23 cellular contexts compared by ENCODE assay signal in the genomic region with DNA sequence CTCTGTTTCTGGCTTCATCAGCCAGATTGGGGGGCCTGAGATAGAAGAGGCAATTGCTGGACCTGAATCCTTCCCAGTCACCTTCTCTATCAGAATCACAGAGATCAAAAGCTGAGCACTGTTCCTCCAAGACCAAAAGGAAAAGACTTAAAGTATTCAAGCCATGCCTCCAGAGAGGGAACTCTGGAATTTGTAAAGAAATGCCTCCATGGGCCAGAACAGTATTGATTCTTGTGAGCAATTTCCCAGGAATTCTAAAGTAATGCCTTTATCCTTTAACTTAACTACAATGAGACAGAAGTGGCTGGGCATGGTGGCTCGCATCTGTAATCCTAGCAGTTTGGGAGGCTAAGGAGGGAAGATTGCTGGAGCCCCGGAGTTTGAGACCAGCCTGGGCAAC.
DNase-seq lines count a peak whose midpoint lies in the region; FAIRE-seq and TF ChIP-seq lines count a peak whose summit lies in the region.
"Had no signal": no experiment of that assay in that cellular context is flagged by ENCODE, and none has a peak within 500 bp of the region (broad histone marks: within the 10 kb centered on the region; RNA-seq: fewer than 3 reads in every experiment).

No MANE protein-coding gene starts in this region.

- TF ChIP-seq POLR2A in H1 (IDR thresholded peaks at IDR 0.05; ENCODE audit: control extremely low read depth in 1 of 2, low read depth in 2 of 2, low read length in 2 of 2): no peak

- no peaks in the 10 kb centered on the region; the same call in 1 of the 2 replicates for H3K36me3 Mint-ChIP-seq in HFFc6 (ENCODE audit: low read depth)
- no peaks in the 10 kb centered on the region for H3K36me3 Mint-ChIP-seq in T-helper 2 cell treated with Interferon-gamma antibody and Interleukin-4, amounts not matched to agents 5 μg/mL and 100 μg/mL, for 36 hours (ENCODE audit: low read depth)
- H3K36me3 Mint-ChIP-seq: CD8-positive, alpha-beta memory T cell had no signal

- CTCF ChIA-PET in H1 (lab: Charles Lee; ENCODE audit: partially characterized antibody): interaction anchor here (1.2 kb wide), 1 partner anchor 13 kb away, joined by 3 read pairs; no protein-coding TSS in a partner anchor

- WGBS in H1 (ENCODE audit: extremely low coverage in 1 of 2, insufficient coverage in 1 of 2, insufficient read length in 1 of 2, insufficient replicate concordance in 2 of 2, low coverage in 1 of 2, low lambda C conversion rate in 2 of 2, missing lambda C conversion rate in 1 of 2), 2 experiments: 90% methylated on average over 2 of the region's 2 CpGs; no CpG with 5 or more reads in 1 of the 2 experiments
- WGBS in mesodermal cell (ENCODE audit: insufficient coverage in 2 of 2), 2 experiments: 76 to 100% methylated on average over 1 to 2 of the region's 2 CpGs

- H3K9ac ChIP-seq in H1 (replicated peaks in 1 of 4; ENCODE audit: extremely low read depth in 1 of 4, low read depth in 3 of 4, low read length in 3 of 4) (no peak overlapping the region), Karpas-422 (ENCODE audit: low read length) (no peak overlapping the region)
- H3K9ac ChIP-seq: GM23248 had no signal

- H3K23me2 ChIP-seq in H1 (ENCODE audit: low read depth, low read length): peaks cover 2% of the 10 kb centered on the region; the same call in 1 of the 2 replicates

- 0 out of 2 replicates have a peak overlapping the region, but pooled peaks have one; percentile 17 for H2BK12ac ChIP-seq in H1 (ENCODE audit: low read depth, low read length)

- H3K23ac ChIP-seq in H1 (ENCODE audit: insufficient read length): no peak overlapping the region

- H3K9me3 ChIP-seq in H1 (ENCODE audit: insufficient read depth in 2 of 2, low read depth in 1 of 2, low read length in 1 of 2) (no peaks in the 10 kb centered on the region), mesodermal cell (ENCODE audit: control insufficient read depth, low read length) (no peaks in the 10 kb centered on the region), Karpas-422 (ENCODE audit: low read length) (no peaks in the 10 kb centered on the region)

- H2AK5ac ChIP-seq in H1 (ENCODE audit: low read depth, low read length): no peak overlapping the region

- H3K4me3 Mint-ChIP-seq in HFFc6: peak overlapping the region; percentile 19; the same call in 1 of the 2 replicates
- H3K4me3 Mint-ChIP-seq in T-helper 2 cell treated with Interferon-gamma antibody and Interleukin-4, amounts not matched to agents 5 μg/mL and 100 μg/mL, for 36 hours: no peak overlapping the region
- H3K4me3 Mint-ChIP-seq: CD8-positive, alpha-beta memory T cell had no signal

- H2BK5ac ChIP-seq in H1 (ENCODE audit: low read depth, low read length): no peak overlapping the region

- no peak for FAIRE-seq in H1 (lab: Jason Lieb, UNC)
- FAIRE-seq: RCC 7860 had no signal

- no peak overlapping the region for H3K4me3 ChIP-seq in AG10803 (ENCODE audit: low read length)
- no peak overlapping the region for H3K4me3 ChIP-seq in H1 (ENCODE audit: extremely low read depth in 1 of 4, insufficient read depth in 2 of 4, low read depth in 3 of 4, low read length in 4 of 4)
- H3K4me3 ChIP-seq in mesodermal cell (ENCODE audit: extremely low read depth, insufficient read depth, low read length, poor library complexity, severe bottlenecking): no peak overlapping the region
- H3K4me3 ChIP-seq in Karpas-422 (ENCODE audit: low read length): no peak overlapping the region
- H3K4me3 ChIP-seq: GM23248 had no signal

- no peak overlapping the region for H2BK15ac ChIP-seq in H1 (ENCODE audit: low read length)

- H3K27me3 ChIP-seq in H1 (replicated peaks in 1 of 4; ENCODE audit: control insufficient read depth in 3 of 4, extremely low read depth in 1 of 4, insufficient read depth in 3 of 4, low read length in 3 of 4): no peaks in the 10 kb centered on the region
- H3K27me3 ChIP-seq in Karpas-422 (ENCODE audit: low read length): no peaks in the 10 kb centered on the region

- no peak overlapping the region for H3K18ac ChIP-seq in H1 (ENCODE audit: extremely low read depth, low read length)

- TF ChIP-seq RAD21 in H1 (IDR thresholded peaks at IDR 0.05 in 1 of 2, conservative IDR thresholded peaks at IDR 0.05 in 1 of 2; ENCODE audit: low read depth in 2 of 2, low read length in 2 of 2): no peak

- peak overlapping the region; percentile 51 for H3K27ac Mint-ChIP-seq in HFFc6
- no peak overlapping the region for H3K27ac Mint-ChIP-seq in T-helper 2 cell treated with Interferon-gamma antibody and Interleukin-4, amounts not matched to agents 5 μg/mL and 100 μg/mL, for 36 hours

- no peak for TF ChIP-seq EP300 in H1 (IDR thresholded peaks at IDR 0.05; ENCODE audit: borderline replicate concordance in 1 of 2, low read depth in 2 of 2, low read length in 2 of 2)

- H3K4me2 ChIP-seq in H1 (ENCODE audit: insufficient read depth in 1 of 2, low read depth in 2 of 2, low read length in 2 of 2) (no peak overlapping the region), Karpas-422 (ENCODE audit: low read depth, low read length, poor library complexity, severe bottlenecking) (no peak overlapping the region)

- no peaks in the 10 kb centered on the region for H3K9me2 ChIP-seq in Karpas-422 (replicated peaks; ENCODE audit: insufficient read depth, low read length)

- H3K36me3 ChIP-seq in H1 (ENCODE audit: control insufficient read depth in 2 of 4, insufficient read depth in 4 of 4, low read length in 3 of 4) (peaks cover 0 to 5% (median 0%) of the 10 kb centered on the region in 4 experiments; a peak in 2 of 8 replicates), mesodermal cell (ENCODE audit: control insufficient read depth, insufficient read depth, low read length) (peaks cover 9% of the 10 kb centered on the region), Karpas-422 (ENCODE audit: insufficient read depth, low read length) (no peaks in the 10 kb centered on the region)

- H4K91ac ChIP-seq in H1 (replicated peaks; ENCODE audit: insufficient read length, low read length): no peak overlapping the region

- TF ChIP-seq CTCF in AG10803 (conservative IDR thresholded peaks at IDR 0.05; ENCODE audit: low read length): no peak
- TF ChIP-seq CTCF in HFFc6 (IDR thresholded peaks at IDR 0.05): no peak
- TF ChIP-seq CTCF in H1 (IDR thresholded peaks at IDR 0.05; ENCODE audit: control extremely low read depth in 1 of 3, insufficient read depth in 1 of 3, low read depth in 1 of 3, low read length in 3 of 3): no peak

- no peak overlapping the region for H3K4ac ChIP-seq in H1 (replicated peaks; ENCODE audit: insufficient read length, low read depth, low read length)

- H3K4me1 ChIP-seq in H1 (replicated peaks in 1 of 4; ENCODE audit: control insufficient read depth in 3 of 4, insufficient read depth in 4 of 4, low read length in 3 of 4): no peaks in the 10 kb centered on the region; a peak in 1 of 7 replicates
- peaks cover 45% of the 10 kb centered on the region for H3K4me1 ChIP-seq in mesodermal cell (ENCODE audit: control insufficient read depth, insufficient read depth, low read length, poor library complexity, severe bottlenecking)
- H3K4me1 ChIP-seq in Karpas-422 (ENCODE audit: low read length): no peaks in the 10 kb centered on the region

- H3K79me1 ChIP-seq in H1 (ENCODE audit: low read depth, low read length): no peaks in the 10 kb centered on the region

- no peak overlapping the region for H2AFZ ChIP-seq in H1 (ENCODE audit: low read length)
- no peak overlapping the region for H2AFZ ChIP-seq in Karpas-422 (ENCODE audit: low read length)
- H2AFZ ChIP-seq: GM23248 had no signal

- H3K79me2 ChIP-seq in H1 (ENCODE audit: control insufficient read depth in 1 of 2, insufficient read depth in 2 of 2, low read length in 2 of 2) (no peaks in the 10 kb centered on the region), Karpas-422 (ENCODE audit: low read length) (no peaks in the 10 kb centered on the region)

- peaks cover 0 to 1% of the 10 kb centered on the region in 2 experiments for H4K20me1 ChIP-seq in H1 (replicated peaks in 1 of 2; ENCODE audit: control insufficient read depth in 1 of 2, insufficient read depth in 2 of 2, low read length in 2 of 2)
- no peaks in the 10 kb centered on the region for H4K20me1 ChIP-seq in Karpas-422 (ENCODE audit: insufficient read depth, low read depth, low read length)

- no peak overlapping the region for H3K27ac ChIP-seq in H1 (ENCODE audit: low read depth, low read length)
- H3K27ac ChIP-seq in mesodermal cell (ENCODE audit: low read depth, low read length, severe bottlenecking): peak overlapping the region; percentile 85
- H3K27ac ChIP-seq in Karpas-422 (ENCODE audit: low read length): no peak overlapping the region
- H3K27ac ChIP-seq: C4-2B, GM23248 had no signal

- no peak overlapping the region for H4K5ac ChIP-seq in H1 (ENCODE audit: insufficient read length, low read depth, low read length)

- POLR2A ChIA-PET in H1 (lab: Charles Lee; ENCODE audit: partially characterized antibody): no interaction called here

- peaks cover 87% of the 10 kb centered on the region for H3K4me1 Mint-ChIP-seq in HFFc6 (ENCODE audit: low read depth)
- H3K4me1 Mint-ChIP-seq in T-helper 2 cell treated with Interferon-gamma antibody and Interleukin-4, amounts not matched to agents 5 μg/mL and 100 μg/mL, for 36 hours (ENCODE audit: low read depth): peaks cover 12% of the 10 kb centered on the region

- no peaks in the 10 kb centered on the region for H3K9me3 Mint-ChIP-seq in HFFc6
- H3K9me3 Mint-ChIP-seq in T-helper 2 cell treated with Interferon-gamma antibody and Interleukin-4, amounts not matched to agents 5 μg/mL and 100 μg/mL, for 36 hours: no peaks in the 10 kb centered on the region
- H3K9me3 Mint-ChIP-seq: CD8-positive, alpha-beta memory T cell had no signal

- H3K14ac ChIP-seq in H1 (ENCODE audit: insufficient read length): no peak overlapping the region

- no peak overlapping the region for H2BK120ac ChIP-seq in H1 (replicated peaks; ENCODE audit: low read depth, low read length)

- no peak overlapping the region for H3K56ac ChIP-seq in H1 (replicated peaks; ENCODE audit: insufficient read length, low read depth, low read length)

- H4K8ac ChIP-seq in H1 (ENCODE audit: extremely low read depth, insufficient read depth, low read length): no peak overlapping the region

- H3K27me3 Mint-ChIP-seq in HFFc6 (ENCODE audit: insufficient read depth): peaks cover 2% of the 10 kb centered on the region; the same call in 1 of the 2 replicates
- peaks cover 19% of the 10 kb centered on the region for H3K27me3 Mint-ChIP-seq in T-helper 2 cell treated with Interferon-gamma antibody and Interleukin-4, amounts not matched to agents 5 μg/mL and 100 μg/mL, for 36 hours (ENCODE audit: low read depth)

- no peak overlapping the region for H2BK20ac ChIP-seq in H1 (ENCODE audit: low read length)

- DNase-seq in AG10803 (ENCODE audit: low read depth) (peak; percentile 48), HFFc6 (no peak), H1 (ENCODE audit: low read depth in 1 of 2, low spot score in 2 of 2) (no peak), Karpas-422 (no peak), A172 (ENCODE audit: low spot score) (no peak), RPMI8226 (no peak)
- no peak for DNase-seq in T-helper 2 cell treated with Interferon-gamma antibody and Interleukin-4, amounts not matched to agents 5 μg/mL and 100 μg/mL, for 36 hours (ENCODE audit: low spot score)
- DNase-seq: 8988T; Calu3; CD8-positive, alpha-beta memory T cell; GM23248; HCEC 1CT; Kasumi-1; NCI-H1417; NCI-H1694 treated with DMSO at 0.1 percent for 48 hours; NCI-H2081 treated with DMSO at 0.1 percent for 48 hours; NCI-H2171 treated with DMSO at 0.1 percent for 48 hours; NCI-H524 treated with DMSO at 0.1 percent for 48 hours; OCI-M1; Right ventricle myocardium superior had no signal
